ENCODE assay signal across 9 cellular contexts in genomic region chr5:131794596-131794995, GRCh38. TPM values are rescaled to one million over a fixed set of nuclear protein-coding genes. Genes with fewer than 3 reads are reported as not detected.
DNase-seq lines count a peak whose midpoint lies in the region; TF ChIP-seq lines count a peak whose summit lies in the region.
"Had no signal": no experiment of that assay in that cellular context is flagged by ENCODE, and none has a peak within 500 bp of the region (broad histone marks: within the 10 kb centered on the region; RNA-seq: fewer than 3 reads in every experiment).

No MANE protein-coding gene starts in this region.

- no peak overlapping the region for H3K4me3 ChIP-seq in KMS-11 (IDR thresholded peaks at IDR 0.05; ENCODE audit: insufficient read depth, low read depth, low read length)
- H3K4me3 ChIP-seq in neutrophil (ENCODE audit: low read depth in 1 of 2, low read length in 1 of 2): peak overlapping the region; percentile 88 to 96
- H3K4me3 ChIP-seq: mucosa of descending colon had no signal

- POLR2A ChIA-PET in GM10248 (lab: Yijun Ruan, JAX): no interaction called here

- H3K27me3 Mint-ChIP-seq in brain: peaks cover 5% of the 10 kb centered on the region

- H3K36me3 Mint-ChIP-seq in brain: peaks cover 39% of the 10 kb centered on the region

- H3K4me2 ChIP-seq in KMS-11: peak overlapping the region; percentile 77; the same call in 1 of the 2 replicates

- peaks cover 21% of the 10 kb centered on the region for H3K4me1 ChIP-seq in KMS-11 (ENCODE audit: low read depth, poor library complexity, severe bottlenecking)
- peaks cover 38 to 44% of the 10 kb centered on the region in 2 experiments for H3K4me1 ChIP-seq in neutrophil (ENCODE audit: control insufficient read depth in 1 of 2, insufficient read depth in 1 of 2, low read depth in 1 of 2, low read length in 1 of 2)

- H3K27me3 ChIP-seq in KMS-11 (ENCODE audit: insufficient read depth, low read depth) (no peaks in the 10 kb centered on the region), neutrophil (no peaks in the 10 kb centered on the region)
- H3K27me3 ChIP-seq: cardiac muscle cell had no signal

- no peak overlapping the region for H2AFZ ChIP-seq in KMS-11 (ENCODE audit: low read depth)

- H3K9ac ChIP-seq in KMS-11: no peak overlapping the region

- peak overlapping the region in 2 of 5 experiments; percentile 70 to 97 for H3K27ac Mint-ChIP-seq in brain

- H3K79me2 ChIP-seq in KMS-11 (ENCODE audit: insufficient read depth, low read depth): peaks cover 65% of the 10 kb centered on the region

- H3K4me3 Mint-ChIP-seq in brain: peak overlapping the region; percentile 95 to 99 (median 98)

- no peaks in the 10 kb centered on the region for H3K36me3 ChIP-seq in KMS-11 (ENCODE audit: insufficient read depth)
- H3K36me3 ChIP-seq in neutrophil: no peaks in the 10 kb centered on the region
- H3K36me3 ChIP-seq: cardiac muscle cell had no signal

- H3K4me1 Mint-ChIP-seq in brain: peaks cover 65% of the 10 kb centered on the region

- no peak overlapping the region for H3K27ac ChIP-seq in KMS-11
- peak overlapping the region; percentile 95 for H3K27ac ChIP-seq in neutrophil
- H3K27ac ChIP-seq: cardiac muscle cell had no signal

- no peak for TF ChIP-seq CTCF in GM10248 (IDR thresholded peaks at IDR 0.05; ENCODE audit: control extremely low read depth, extremely low read depth, low read depth, missing control alignments)
- no peak for TF ChIP-seq CTCF in KMS-11 (conservative IDR thresholded peaks at IDR 0.05; ENCODE audit: low read depth, low read length)
- TF ChIP-seq CTCF in brain (conservative IDR thresholded peaks at IDR 0.05): no peak
- TF ChIP-seq CTCF in neutrophil (IDR thresholded peaks at IDR 0.05): peak; percentile 60

- CTCF ChIA-PET in GM10248 (lab: Yijun Ruan, JAX): no interaction called here

- H4K20me1 ChIP-seq in KMS-11 (ENCODE audit: insufficient read depth): peaks cover 10% of the 10 kb centered on the region; the same call in 1 of the 2 replicates

- H3K9me3 Mint-ChIP-seq in brain: peaks cover 0 to 3% (median 2%) of the 10 kb centered on the region in 5 experiments

- H3K9me3 ChIP-seq in neutrophil: no peaks in the 10 kb centered on the region
- H3K9me3 ChIP-seq: mucosa of descending colon had no signal

- peak; percentile 20 for DNase-seq in GM10248 (ENCODE audit: extremely low spot score)
- DNase-seq in activated CD4-positive, CD25-positive, alpha-beta regulatory T cell treated with anti-CD3 and anti-CD28 coated beads, Interleukin-2, amount 50 U/mL, for 72 hours: no peak
- no peak for DNase-seq in NCI-H345 treated with DMSO at 0.1 percent for 48 hours (lab: John Stamatoyannopoulos, UW; ENCODE audit: unreplicated experiment)
- no peak for DNase-seq in HuH-7.5 (ENCODE audit: low spot score)
- DNase-seq: mucosa of descending colon had no signal

RNA-seq across cellular contexts. Expression of gene FNIP1, which starts 2.2 kb away (rescaled TPM):
- 2.6 TPM for polyA plus RNA-seq in brain (ENCODE audit: insufficient read depth, low read depth, low replicate concordance)
